In genomic region chr14:61326847-61327246, GRCh38 we compare ENCODE assay signal across 10 cellular contexts. TPM values are rescaled to one million over a fixed set of nuclear protein-coding genes. Genes with fewer than 3 reads are reported as not detected.
A peak's percentile ranks its signal among the peaks of the same experiment; 100 is the strongest.
DNase-seq lines count a peak whose midpoint lies in the region; ATAC-seq and TF ChIP-seq lines count a peak whose summit lies in the region.
"Had no signal": no experiment of that assay in that cellular context is flagged by ENCODE, and none has a peak within 500 bp of the region (broad histone marks: within the 10 kb centered on the region; RNA-seq: fewer than 3 reads in every experiment).

No MANE protein-coding gene starts in this region.

- H2AFZ ChIP-seq in DND-41 (ENCODE audit: low read depth, low read length) (no peak overlapping the region), parathyroid adenoma (peak overlapping the region; percentile 47)

- peak overlapping the region; percentile 22; the same call in 1 of the 2 replicates for H3K9ac ChIP-seq in DND-41 (ENCODE audit: low read depth, low read length)
- no peak overlapping the region for H3K9ac ChIP-seq in parathyroid adenoma

- peaks cover 8% of the 10 kb centered on the region; the same call in 1 of the 2 replicates for H4K20me1 ChIP-seq in DND-41 (ENCODE audit: insufficient read depth, low read length)

- H3K4me2 ChIP-seq in DND-41 (ENCODE audit: insufficient read depth, low read length), result peak overlapping the region; percentile 51
- no peak overlapping the region for H3K4me2 ChIP-seq in parathyroid adenoma (ENCODE audit: low read length)

- H3K9me3 ChIP-seq in DND-41 (ENCODE audit: insufficient read depth, low read length, severe bottlenecking) (no peaks in the 10 kb centered on the region), Peyer's patch (no peaks in the 10 kb centered on the region), parathyroid adenoma (ENCODE audit: control insufficient read depth, low read length) (no peaks in the 10 kb centered on the region)
- H3K9me3 ChIP-seq: neutrophil had no signal

- TF ChIP-seq CTCF in DND-41 (IDR thresholded peaks at IDR 0.05; ENCODE audit: borderline replicate concordance, extremely low read depth, low read length, poor library complexity, severe bottlenecking), result no peak
- TF ChIP-seq CTCF in Peyer's patch (IDR thresholded peaks at IDR 0.05), result no peak
- TF ChIP-seq CTCF in fibroblast of mammary gland (conservative IDR thresholded peaks at IDR 0.05; ENCODE audit: control insufficient read depth, insufficient read depth, low read depth, low read length), result no peak
- no peak for TF ChIP-seq CTCF in parathyroid adenoma (IDR thresholded peaks at IDR 0.05)

- H3K27me3 ChIP-seq in DND-41 (ENCODE audit: insufficient read depth, low read length, poor library complexity) (no peaks in the 10 kb centered on the region), Peyer's patch (no peaks in the 10 kb centered on the region), parathyroid adenoma (ENCODE audit: control insufficient read depth, insufficient read depth, low read length) (no peaks in the 10 kb centered on the region)

- H3K27ac ChIP-seq in DND-41 (ENCODE audit: low read length) (peak overlapping the region; percentile 10), Peyer's patch (peak overlapping the region; percentile 50 to 65 (median 62)), parathyroid adenoma (peak overlapping the region; percentile 76)
- H3K27ac ChIP-seq: neutrophil had no signal

- H3K36me3 ChIP-seq in DND-41 (ENCODE audit: insufficient read depth, low read length) (peaks cover 44% of the 10 kb centered on the region), Peyer's patch (no peaks in the 10 kb centered on the region), parathyroid adenoma (ENCODE audit: control insufficient read depth, insufficient read depth, low read length) (no peaks in the 10 kb centered on the region)
- H3K36me3 ChIP-seq: neutrophil had no signal

- ATAC-seq in DND-41 (ENCODE audit: insufficient read depth, low read depth), result no peak
- no peak for ATAC-seq in left colon
- ATAC-seq in GM21447 (IDR thresholded peaks at IDR 0.05; ENCODE audit: unreplicated experiment), result no peak
- ATAC-seq in HG02981 (IDR thresholded peaks at IDR 0.05; ENCODE audit: unreplicated experiment), result no peak

- TF ChIP-seq POLR2A in Peyer's patch (IDR thresholded peaks at IDR 0.05), result no peak

- H3K4me1 ChIP-seq in DND-41 (ENCODE audit: insufficient read depth, low read length), result peaks cover 75% of the 10 kb centered on the region
- H3K4me1 ChIP-seq in Peyer's patch, result no peaks in the 10 kb centered on the region
- H3K4me1 ChIP-seq in parathyroid adenoma, result peaks cover 3% of the 10 kb centered on the region

- H3K79me2 ChIP-seq in DND-41 (ENCODE audit: insufficient read depth, low read length), result peaks cover 98% of the 10 kb centered on the region
- peaks cover 2% of the 10 kb centered on the region for H3K79me2 ChIP-seq in parathyroid adenoma

- H3K4me3 ChIP-seq in DND-41 (ENCODE audit: low read depth in 1 of 2, low read length in 2 of 2) (peak overlapping the region in 1 of 2 experiments; percentile 37; a peak in 1 of 4 replicates), Peyer's patch (peak overlapping the region in 1 of 4 donors; percentile 3), fibroblast of mammary gland (ENCODE audit: control insufficient read depth, low read depth, low read length) (no peak overlapping the region), parathyroid adenoma (ENCODE audit: low read depth, low read length) (no peak overlapping the region)

- DNase-seq in DND-41 (no peak), Peyer's patch (peak in 1 of 3 donors; percentile 76), fibroblast of mammary gland (ENCODE audit: low read depth) (peak; percentile 15), left colon (no peak), GM19240 (ENCODE audit: insufficient read length, low spot score) (no peak)
- DNase-seq: stimulated activated naive CD4-positive, alpha-beta T cell treated with Interleukin-2 at 50 U/mL for 16 hours had no signal

- intact Hi-C loops in left colon (cut with DNase I, micrococcal nuclease), result no loop called here

RNA-seq across cellular contexts. Expression of gene PRKCH, which starts 5.5 kb away (rescaled TPM):
- 10 to 100 TPM; 32.5 to 64.2 (median 53.0) TPM for total RNA-seq in Peyer's patch
- 10 to 100 TPM; 11.7 to 11.9 TPM for total RNA-seq in left colon

RNA-seq across cellular contexts. Expression of gene TMEM30B, which starts 45.7 kb away (rescaled TPM):
- total RNA-seq in Peyer's patch (100 to 1,000 TPM in 1 of 4 donors, 10 to 100 TPM in 2, 1 to 10 TPM in 1; 6.6 to 128 (median 81.9) TPM), left colon (10 to 100 TPM; 68.5 to 69.0 TPM)

Comparison
In these comparisons a context has a peak if more than half of its experiments do, and no peak if none do; other contexts are left out.
1. H3K27ac ChIP-seq: peak in every context shown above with its lines; median percentile 76 in parathyroid adenoma; 62 in Peyer's patch; 10 in DND-41.